Comparison of ENCODE assay signal across 9 cellular contexts in the genomic region with DNA sequence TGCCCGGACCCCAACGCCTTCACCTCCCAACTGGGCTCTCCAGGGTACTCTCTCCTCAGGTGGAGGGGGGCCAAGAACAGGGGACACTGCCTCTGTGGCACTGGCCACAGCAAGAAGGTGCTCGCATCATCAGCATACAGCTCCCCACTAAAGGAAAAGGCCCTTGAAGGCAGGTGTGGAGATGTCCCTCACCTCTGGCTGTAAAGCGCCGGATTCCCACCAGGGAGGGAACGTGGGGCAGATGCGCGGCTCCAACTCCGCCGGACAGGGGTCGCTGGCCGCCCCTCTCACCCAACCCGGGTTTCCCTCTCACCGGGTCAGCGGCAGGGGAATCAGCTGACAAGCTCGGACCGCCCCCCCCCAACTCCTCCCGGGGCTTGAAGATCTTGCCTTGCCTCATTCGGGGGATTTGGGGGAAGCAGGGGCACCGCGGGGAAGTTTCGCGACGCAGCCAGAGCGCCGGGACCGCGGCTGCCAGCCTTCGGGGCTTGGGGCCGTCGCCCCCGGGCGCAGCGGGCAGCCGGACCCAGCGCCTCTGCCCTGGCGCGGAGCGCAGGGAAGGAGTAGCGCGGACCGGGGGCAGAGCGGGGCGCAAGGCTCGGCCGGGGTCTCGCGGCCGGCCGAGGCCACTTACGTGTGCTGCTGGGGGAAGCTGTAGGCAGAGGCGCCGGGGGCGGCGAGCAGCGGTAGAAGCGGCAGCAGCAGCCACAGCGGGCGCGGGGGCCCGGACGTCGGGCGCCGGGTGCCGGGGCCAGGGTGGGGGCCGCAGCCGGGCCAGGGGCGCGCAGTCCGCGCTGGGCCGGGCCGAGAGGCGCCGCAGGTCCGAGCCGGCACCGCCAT. TPM values are rescaled to one million over a fixed set of nuclear protein-coding genes. Genes with fewer than 3 reads are reported as not detected.
DNase-seq lines count a peak whose midpoint lies in the region; ATAC-seq and TF ChIP-seq lines count a peak whose summit lies in the region.
"Had no signal": no experiment of that assay in that cellular context is flagged by ENCODE, and none has a peak within 500 bp of the region (broad histone marks: within the 10 kb centered on the region; RNA-seq: fewer than 3 reads in every experiment).

No MANE protein-coding gene starts in this region.

- peaks cover 52% of the 10 kb centered on the region for H3K27me3 Mint-ChIP-seq in activated CD4-positive, alpha-beta T cell treated with anti-CD3 and anti-CD28 coated beads, Interleukin-2, amount 10 ng/mL, durations not matched to agents 24 days and 14 days

- no peaks in the 10 kb centered on the region for H3K9me3 ChIP-seq in suprapubic skin

- ATAC-seq in HG03139 (IDR thresholded peaks at IDR 0.05; ENCODE audit: unreplicated experiment), result no peak
- no peak for ATAC-seq in GM18867 (IDR thresholded peaks at IDR 0.05; ENCODE audit: unreplicated experiment)
- ATAC-seq in GM19455 (IDR thresholded peaks at IDR 0.05; ENCODE audit: unreplicated experiment), result no peak

- TF ChIP-seq CTCF in suprapubic skin (IDR thresholded peaks at IDR 0.05), result no peak

- TF ChIP-seq POLR2A in suprapubic skin (IDR thresholded peaks at IDR 0.05), result no peak

- H3K4me3 Mint-ChIP-seq in activated CD4-positive, alpha-beta T cell treated with anti-CD3 and anti-CD28 coated beads, Interleukin-2, amount 10 ng/mL, durations not matched to agents 24 days and 14 days, result peak overlapping the region; percentile 68

- H3K4me1 Mint-ChIP-seq in activated CD4-positive, alpha-beta T cell treated with anti-CD3 and anti-CD28 coated beads, Interleukin-2, amount 10 ng/mL, durations not matched to agents 24 days and 14 days, result no peaks in the 10 kb centered on the region

- H3K27me3 ChIP-seq in suprapubic skin, result peaks cover 27% of the 10 kb centered on the region

- H3K9me3 Mint-ChIP-seq in activated CD4-positive, alpha-beta T cell treated with anti-CD3 and anti-CD28 coated beads, Interleukin-2, amount 10 ng/mL, durations not matched to agents 24 days and 14 days, result no peaks in the 10 kb centered on the region

- H3K27ac ChIP-seq in suprapubic skin, result no peak overlapping the region

- peak; percentile 64 for DNase-seq in activated CD4-positive, alpha-beta T cell treated with anti-CD3 and anti-CD28 coated beads, Interleukin-2, amount 10 ng/mL, durations not matched to agents 24 days and 14 days
- DNase-seq in activated CD4-positive, alpha-beta T cell treated with anti-CD3 and anti-CD28 coated beads for 48 hours, result no peak
- DNase-seq in activated T-helper 9 cell treated with anti-CD3 and anti-CD28 coated beads, Interleukin-2, amount 50 U/mL, for 16 hours (ENCODE audit: low read depth), result peak; percentile 6
- DNase-seq in left kidney (ENCODE audit: low read depth, low spot score) (peak; percentile 66), suprapubic skin (ENCODE audit: low spot score in 2 of 2) (no peak)

- H3K4me3 ChIP-seq in suprapubic skin, result peak overlapping the region; percentile 63

- no peak for TF ChIP-seq EP300 in suprapubic skin (IDR thresholded peaks at IDR 0.05)

- 0% methylated on average over 3 of the region's 79 CpGs for WGBS in suprapubic skin

- no peak overlapping the region for H3K27ac Mint-ChIP-seq in activated CD4-positive, alpha-beta T cell treated with anti-CD3 and anti-CD28 coated beads, Interleukin-2, amount 10 ng/mL, durations not matched to agents 24 days and 14 days

- no peaks in the 10 kb centered on the region for H3K36me3 ChIP-seq in suprapubic skin

- H3K36me3 Mint-ChIP-seq in activated CD4-positive, alpha-beta T cell treated with anti-CD3 and anti-CD28 coated beads, Interleukin-2, amount 10 ng/mL, durations not matched to agents 24 days and 14 days (ENCODE audit: low read depth), result no peaks in the 10 kb centered on the region

- intact Hi-C loops in activated CD4-positive, alpha-beta T cell treated with anti-CD3 and anti-CD28 coated beads, Interleukin-2, amount 10 ng/mL, durations not matched to agents 24 days and 14 days (cut with micrococcal nuclease), result no loop called here

- H3K4me1 ChIP-seq in suprapubic skin, result peaks cover 15% of the 10 kb centered on the region

RNA-seq across cellular contexts. Expression of a gene that starts 0.6 kb away (rescaled TPM):
- total RNA-seq in activated CD4-positive, alpha-beta T cell treated with anti-CD3 and anti-CD28 coated beads, Interleukin-2, amount 10 ng/mL, durations not matched to agents 24 days and 14 days, result 0.23 and 0.62 TPM in 2 replicates
- total RNA-seq in suprapubic skin, result 1 to 10 TPM; 1.4 to 5.6 (median 1.7) TPM
- total RNA-seq: Daoy had no signal

Comparison
In these comparisons a context has a peak if more than half of its experiments do, and no peak if none do; other contexts are left out.
1. DNase-seq: peak in activated CD4-positive, alpha-beta T cell treated with anti-CD3 and anti-CD28 coated beads, Interleukin-2, amount 10 ng/mL, durations not matched to agents 24 days and 14 days (single experiment), activated T-helper 9 cell treated with anti-CD3 and anti-CD28 coated beads, Interleukin-2, amount 50 U/mL, for 16 hours (single experiment) and left kidney (single experiment); none in activated CD4-positive, alpha-beta T cell treated with anti-CD3 and anti-CD28 coated beads for 48 hours (single experiment) and suprapubic skin (0 of 2).